1 cellular context compared by ENCODE assay signal in the genomic region with DNA sequence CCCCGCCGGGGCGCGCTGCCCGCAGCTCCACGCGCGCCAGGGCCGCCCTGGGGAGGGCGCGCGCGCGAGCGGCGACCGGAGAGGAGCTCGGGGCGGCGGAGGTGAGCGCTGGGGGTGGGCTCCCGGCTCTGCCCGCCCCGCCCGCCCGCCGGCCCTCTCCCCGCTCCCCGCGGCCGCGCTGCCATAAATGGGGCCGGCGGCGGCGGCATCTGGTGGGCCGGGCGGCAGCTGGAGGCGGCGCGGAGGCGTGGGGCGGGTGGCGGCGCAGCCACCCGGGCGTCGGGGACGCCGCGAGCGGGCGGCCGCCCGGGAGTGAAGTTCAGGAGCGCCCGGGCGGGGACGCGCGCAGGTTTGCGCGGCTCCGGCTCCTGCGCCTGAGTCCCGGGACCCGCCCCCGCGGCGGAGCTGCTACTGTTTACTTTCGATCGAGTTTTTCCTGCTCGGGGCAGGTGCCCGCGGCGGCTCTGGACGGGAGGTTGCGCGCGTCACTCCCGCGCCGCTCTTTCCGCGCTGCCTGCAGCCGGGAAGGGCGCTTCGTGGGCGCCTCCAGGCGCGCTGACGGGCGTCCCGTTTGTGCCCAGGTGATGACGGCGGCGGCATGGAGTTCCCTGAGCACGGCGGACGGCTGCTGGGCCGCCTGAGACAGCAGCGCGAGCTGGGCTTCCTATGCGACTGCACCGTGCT.
TF ChIP-seq lines count a peak whose summit lies in the region.

TSS of gene ZBTB42 (plus strand) at position 502 of the 684 bp plus-strand sequence. CDS start at position 599, 97 bp downstream.

TF ChIP-seq in HepG2, 621 proteins besides CTCF, POLR2A, EP300 and RAD21 (continued from another document and continues in another):
- TF ChIP-seq ARNTL (CRISPR knock-in tag; IDR thresholded peaks at IDR 0.05) (no peak), ZBTB42 (CRISPR knock-in tag; IDR thresholded peaks at IDR 0.05) (no peak), ZZZ3 (CRISPR knock-in tag; IDR thresholded peaks at IDR 0.05; ENCODE audit: borderline replicate concordance) (no peak), RBM22 (optimal IDR thresholded peaks at IDR 0.05; ENCODE audit: low read length) (no peak), YEATS4 (CRISPR knock-in tag; IDR thresholded peaks at IDR 0.05; ENCODE audit: borderline replicate concordance) (peak; percentile 52; the same call in 1 of the 2 replicates), SCMH1 (CRISPR knock-in tag; IDR thresholded peaks at IDR 0.05; ENCODE audit: borderline replicate concordance) (no peak), EZH2 (conservative IDR thresholded peaks at IDR 0.05; ENCODE audit: low read depth, low read length) (no peak), ZNF75D (CRISPR knock-in tag; IDR thresholded peaks at IDR 0.05; ENCODE audit: borderline replicate concordance) (no peak), ZNF777 (CRISPR knock-in tag; IDR thresholded peaks at IDR 0.05) (peak; percentile 79), U2AF1 (optimal IDR thresholded peaks at IDR 0.05; ENCODE audit: low read depth, low read length) (no peak), MAFF (IDR thresholded peaks at IDR 0.05; ENCODE audit: low read depth, low read length) (no peak), XRCC5 (optimal IDR thresholded peaks at IDR 0.05; ENCODE audit: low read length) (no peak), GRHL1 (CRISPR knock-in tag; conservative IDR thresholded peaks at IDR 0.05) (no peak), DDIT3 (CRISPR knock-in tag; IDR thresholded peaks at IDR 0.05) (no peak), SRSF9 (IDR thresholded peaks at IDR 0.05; ENCODE audit: borderline replicate concordance, insufficient read depth, low read depth, low read length, poor library complexity, severe bottlenecking) (no peak), ZUFSP (CRISPR knock-in tag; IDR thresholded peaks at IDR 0.05; ENCODE audit: borderline replicate concordance) (no peak), NR3C1 (CRISPR knock-in tag; IDR thresholded peaks at IDR 0.05) (no peak), SP1 (IDR thresholded peaks at IDR 0.05) (no peak), SP1 (CRISPR knock-in tag; IDR thresholded peaks at IDR 0.05) (no peak), ZNF317 (CRISPR knock-in tag; IDR thresholded peaks at IDR 0.05) (no peak), CC2D1A (CRISPR knock-in tag; IDR thresholded peaks at IDR 0.05) (no peak), HNRNPUL1 (IDR thresholded peaks at IDR 0.05; ENCODE audit: low read depth, low read length) (no peak)
- TF ChIP-seq, protein P1, sequence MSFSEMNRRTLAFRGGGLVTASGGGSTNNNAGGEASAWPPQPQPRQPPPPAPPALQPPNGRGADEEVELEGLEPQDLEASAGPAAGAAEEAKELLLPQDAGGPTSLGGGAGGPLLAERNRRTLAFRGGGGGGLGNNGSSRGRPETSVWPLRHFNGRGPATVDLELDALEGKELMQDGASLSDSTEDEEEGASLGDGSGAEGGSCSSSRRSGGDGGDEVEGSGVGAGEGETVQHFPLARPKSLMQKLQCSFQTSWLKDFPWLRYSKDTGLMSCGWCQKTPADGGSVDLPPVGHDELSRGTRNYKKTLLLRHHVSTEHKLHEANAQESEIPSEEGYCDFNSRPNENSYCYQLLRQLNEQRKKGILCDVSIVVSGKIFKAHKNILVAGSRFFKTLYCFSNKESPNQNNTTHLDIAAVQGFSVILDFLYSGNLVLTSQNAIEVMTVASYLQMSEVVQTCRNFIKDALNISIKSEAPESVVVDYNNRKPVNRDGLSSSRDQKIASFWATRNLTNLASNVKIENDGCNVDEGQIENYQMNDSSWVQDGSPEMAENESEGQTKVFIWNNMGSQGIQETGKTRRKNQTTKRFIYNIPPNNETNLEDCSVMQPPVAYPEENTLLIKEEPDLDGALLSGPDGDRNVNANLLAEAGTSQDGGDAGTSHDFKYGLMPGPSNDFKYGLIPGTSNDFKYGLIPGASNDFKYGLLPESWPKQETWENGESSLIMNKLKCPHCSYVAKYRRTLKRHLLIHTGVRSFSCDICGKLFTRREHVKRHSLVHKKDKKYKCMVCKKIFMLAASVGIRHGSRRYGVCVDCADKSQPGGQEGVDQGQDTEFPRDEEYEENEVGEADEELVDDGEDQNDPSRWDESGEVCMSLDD (CRISPR knock-in tag; IDR thresholded peaks at IDR 0.05; ENCODE audit: borderline replicate concordance) = no peak
- TF ChIP-seq, protein P2, sequence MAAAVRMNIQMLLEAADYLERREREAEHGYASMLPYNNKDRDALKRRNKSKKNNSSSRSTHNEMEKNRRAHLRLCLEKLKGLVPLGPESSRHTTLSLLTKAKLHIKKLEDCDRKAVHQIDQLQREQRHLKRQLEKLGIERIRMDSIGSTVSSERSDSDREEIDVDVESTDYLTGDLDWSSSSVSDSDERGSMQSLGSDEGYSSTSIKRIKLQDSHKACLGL (CRISPR knock-in tag; IDR thresholded peaks at IDR 0.05) = peak; percentile 45; the same call in 1 of the 2 replicates
- TF ChIP-seq, protein P3, sequence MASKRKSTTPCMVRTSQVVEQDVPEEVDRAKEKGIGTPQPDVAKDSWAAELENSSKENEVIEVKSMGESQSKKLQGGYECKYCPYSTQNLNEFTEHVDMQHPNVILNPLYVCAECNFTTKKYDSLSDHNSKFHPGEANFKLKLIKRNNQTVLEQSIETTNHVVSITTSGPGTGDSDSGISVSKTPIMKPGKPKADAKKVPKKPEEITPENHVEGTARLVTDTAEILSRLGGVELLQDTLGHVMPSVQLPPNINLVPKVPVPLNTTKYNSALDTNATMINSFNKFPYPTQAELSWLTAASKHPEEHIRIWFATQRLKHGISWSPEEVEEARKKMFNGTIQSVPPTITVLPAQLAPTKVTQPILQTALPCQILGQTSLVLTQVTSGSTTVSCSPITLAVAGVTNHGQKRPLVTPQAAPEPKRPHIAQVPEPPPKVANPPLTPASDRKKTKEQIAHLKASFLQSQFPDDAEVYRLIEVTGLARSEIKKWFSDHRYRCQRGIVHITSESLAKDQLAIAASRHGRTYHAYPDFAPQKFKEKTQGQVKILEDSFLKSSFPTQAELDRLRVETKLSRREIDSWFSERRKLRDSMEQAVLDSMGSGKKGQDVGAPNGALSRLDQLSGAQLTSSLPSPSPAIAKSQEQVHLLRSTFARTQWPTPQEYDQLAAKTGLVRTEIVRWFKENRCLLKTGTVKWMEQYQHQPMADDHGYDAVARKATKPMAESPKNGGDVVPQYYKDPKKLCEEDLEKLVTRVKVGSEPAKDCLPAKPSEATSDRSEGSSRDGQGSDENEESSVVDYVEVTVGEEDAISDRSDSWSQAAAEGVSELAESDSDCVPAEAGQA (IDR thresholded peaks at IDR 0.05; ENCODE audit: low read depth) = no peak
- TF ChIP-seq, protein P3 (CRISPR knock-in tag; IDR thresholded peaks at IDR 0.05; ENCODE audit: borderline replicate concordance) = no peak
- TF ChIP-seq, protein P4, sequence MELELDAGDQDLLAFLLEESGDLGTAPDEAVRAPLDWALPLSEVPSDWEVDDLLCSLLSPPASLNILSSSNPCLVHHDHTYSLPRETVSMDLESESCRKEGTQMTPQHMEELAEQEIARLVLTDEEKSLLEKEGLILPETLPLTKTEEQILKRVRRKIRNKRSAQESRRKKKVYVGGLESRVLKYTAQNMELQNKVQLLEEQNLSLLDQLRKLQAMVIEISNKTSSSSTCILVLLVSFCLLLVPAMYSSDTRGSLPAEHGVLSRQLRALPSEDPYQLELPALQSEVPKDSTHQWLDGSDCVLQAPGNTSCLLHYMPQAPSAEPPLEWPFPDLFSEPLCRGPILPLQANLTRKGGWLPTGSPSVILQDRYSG (CRISPR knock-in tag; IDR thresholded peaks at IDR 0.05) = no peak
- TF ChIP-seq, protein P5, sequence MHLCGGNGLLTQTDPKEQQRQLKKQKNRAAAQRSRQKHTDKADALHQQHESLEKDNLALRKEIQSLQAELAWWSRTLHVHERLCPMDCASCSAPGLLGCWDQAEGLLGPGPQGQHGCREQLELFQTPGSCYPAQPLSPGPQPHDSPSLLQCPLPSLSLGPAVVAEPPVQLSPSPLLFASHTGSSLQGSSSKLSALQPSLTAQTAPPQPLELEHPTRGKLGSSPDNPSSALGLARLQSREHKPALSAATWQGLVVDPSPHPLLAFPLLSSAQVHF (CRISPR knock-in tag; IDR thresholded peaks at IDR 0.05) = no peak
- TF ChIP-seq, protein P6, sequence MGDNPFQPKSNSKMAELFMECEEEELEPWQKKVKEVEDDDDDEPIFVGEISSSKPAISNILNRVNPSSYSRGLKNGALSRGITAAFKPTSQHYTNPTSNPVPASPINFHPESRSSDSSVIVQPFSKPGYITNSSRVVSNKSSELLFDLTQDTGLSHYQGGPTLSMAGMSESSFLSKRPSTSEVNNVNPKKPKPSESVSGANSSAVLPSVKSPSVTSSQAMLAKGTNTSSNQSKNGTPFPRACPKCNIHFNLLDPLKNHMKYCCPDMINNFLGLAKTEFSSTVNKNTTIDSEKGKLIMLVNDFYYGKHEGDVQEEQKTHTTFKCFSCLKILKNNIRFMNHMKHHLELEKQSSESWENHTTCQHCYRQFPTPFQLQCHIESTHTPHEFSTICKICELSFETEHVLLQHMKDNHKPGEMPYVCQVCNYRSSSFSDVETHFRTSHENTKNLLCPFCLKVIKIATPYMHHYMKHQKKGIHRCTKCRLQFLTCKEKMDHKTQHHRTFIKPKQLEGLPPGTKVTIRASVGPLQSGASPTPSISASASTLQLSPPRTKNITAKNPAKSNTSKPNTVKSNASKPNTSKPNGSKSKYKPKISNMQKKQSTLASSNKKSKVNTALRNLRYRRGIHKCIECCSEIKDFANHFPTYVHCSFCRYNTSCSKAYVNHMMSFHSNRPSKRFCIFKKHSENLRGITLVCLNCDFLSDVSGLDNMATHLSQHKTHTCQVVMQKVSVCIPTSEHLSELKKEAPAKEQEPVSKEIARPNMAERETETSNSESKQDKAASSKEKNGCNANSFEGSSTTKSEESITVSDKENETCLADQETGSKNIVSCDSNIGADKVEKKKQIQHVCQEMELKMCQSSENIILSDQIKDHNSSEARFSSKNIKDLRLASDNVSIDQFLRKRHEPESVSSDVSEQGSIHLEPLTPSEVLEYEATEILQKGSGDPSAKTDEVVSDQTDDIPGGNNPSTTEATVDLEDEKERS (CRISPR knock-in tag; IDR thresholded peaks at IDR 0.05) = no peak
